In the genomic region with DNA sequence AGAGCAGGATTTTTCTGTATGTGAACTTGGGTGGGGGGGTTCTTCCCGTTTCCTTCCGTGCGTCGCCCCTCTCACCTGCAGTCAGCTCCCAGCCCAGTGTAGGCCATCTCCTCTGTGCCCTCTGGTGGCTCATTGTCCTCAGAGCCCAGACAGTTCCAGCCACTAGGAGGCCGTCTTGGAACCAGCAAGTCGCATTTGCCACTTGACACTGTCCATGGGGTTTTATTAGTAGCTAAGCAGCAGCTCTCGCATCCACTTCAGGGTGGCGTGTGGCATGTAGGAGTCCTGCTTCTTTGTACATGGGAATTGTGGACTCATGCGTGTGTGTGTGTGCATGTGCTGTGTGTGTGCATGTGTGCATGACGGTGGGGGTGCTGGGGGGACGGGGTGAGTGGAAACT, we compare ENCODE assay signal across 8 cellular contexts.
A peak's percentile ranks its signal among the peaks of the same experiment; 100 is the strongest.
DNase-seq lines count a peak whose midpoint lies in the region; ATAC-seq and TF ChIP-seq lines count a peak whose summit lies in the region.

No MANE protein-coding gene starts in this region.

- H3K27me3 ChIP-seq in foreskin keratinocyte = no peaks in the 10 kb centered on the region
- no peaks in the 10 kb centered on the region for H3K27me3 ChIP-seq in prostate gland (replicated peaks; ENCODE audit: insufficient read depth)

- H3K27ac Mint-ChIP-seq in T-helper 17 cell = no peak overlapping the region
- H3K27ac Mint-ChIP-seq in activated T-helper 17 cell treated with anti-CD3 and anti-CD28 coated beads, Interleukin-2, amount 50 U/mL, for 72 hours = no peak overlapping the region

- intact Hi-C loops in prostate gland (cut with DNase I) = no loop called here

- no peaks in the 10 kb centered on the region for H3K4me1 ChIP-seq in foreskin keratinocyte
- H3K4me1 ChIP-seq in prostate gland (replicated peaks) = peaks cover 3% of the 10 kb centered on the region

- DNase-seq in CMK (ENCODE audit: low read depth) = peak; percentile 31
- DNase-seq in HFF-Myc (ENCODE audit: extremely low read depth, low read depth) = no peak
- no peak for DNase-seq in T-helper 17 cell
- no peak for DNase-seq in foreskin keratinocyte
- DNase-seq in prostate gland (ENCODE audit: low spot score) = no peak

- TF ChIP-seq CTCF in HFF-Myc (IDR thresholded peaks at IDR 0.05; ENCODE audit: low read depth, low read length, missing control alignments) (peak; percentile 56), foreskin keratinocyte (conservative IDR thresholded peaks at IDR 0.05) (peak; percentile 57), prostate gland (IDR thresholded peaks at IDR 0.05) (peak in 3 of 4 experiments; percentile 27 to 51 (median 33))

- no peak for TF ChIP-seq POLR2A in prostate gland (IDR thresholded peaks at IDR 0.05)

- H3K9me3 ChIP-seq in T-helper 17 cell (ENCODE audit: control insufficient read depth, low read length, poor library complexity, severe bottlenecking) (no peaks in the 10 kb centered on the region), prostate gland (no peaks in the 10 kb centered on the region)

- no peaks in the 10 kb centered on the region for H3K27me3 Mint-ChIP-seq in T-helper 17 cell
- H3K27me3 Mint-ChIP-seq in activated T-helper 17 cell treated with anti-CD3 and anti-CD28 coated beads, Interleukin-2, amount 50 U/mL, for 72 hours = no peaks in the 10 kb centered on the region

- peak; percentile 36 for ATAC-seq in T-helper 17 cell
- no peak for ATAC-seq in foreskin keratinocyte
- ATAC-seq in GM18870 (IDR thresholded peaks at IDR 0.05; ENCODE audit: unreplicated experiment) = no peak
- no peak for ATAC-seq in activated T-helper 17 cell treated with anti-CD3 and anti-CD28 coated beads, Interleukin-2, amount 50 U/mL, for 72 hours (replicated peaks)
- ATAC-seq in HG03175 (IDR thresholded peaks at IDR 0.05; ENCODE audit: unreplicated experiment) = no peak

- H3K4me3 Mint-ChIP-seq in T-helper 17 cell = no peak overlapping the region
- no peak overlapping the region for H3K4me3 Mint-ChIP-seq in activated T-helper 17 cell treated with anti-CD3 and anti-CD28 coated beads, Interleukin-2, amount 50 U/mL, for 72 hours

- H3K9me3 Mint-ChIP-seq in activated T-helper 17 cell treated with anti-CD3 and anti-CD28 coated beads, Interleukin-2, amount 50 U/mL, for 72 hours = no peaks in the 10 kb centered on the region

- peaks cover 16 to 25% of the 10 kb centered on the region in 2 donors for H3K36me3 ChIP-seq in prostate gland

- H3K4me1 Mint-ChIP-seq in T-helper 17 cell = peaks cover 3% of the 10 kb centered on the region
- H3K4me1 Mint-ChIP-seq in activated T-helper 17 cell treated with anti-CD3 and anti-CD28 coated beads, Interleukin-2, amount 50 U/mL, for 72 hours = no peaks in the 10 kb centered on the region

- H3K4me3 ChIP-seq in HFF-Myc (replicated peaks; ENCODE audit: low read depth, low read length) (no peak overlapping the region), prostate gland (no peak overlapping the region)

- 72% methylated on average over 11 of the region's 11 CpGs for WGBS in prostate gland

- H3K36me3 Mint-ChIP-seq in T-helper 17 cell (ENCODE audit: low read depth) = peaks cover 14% of the 10 kb centered on the region
- peaks cover 83% of the 10 kb centered on the region for H3K36me3 Mint-ChIP-seq in activated T-helper 17 cell treated with anti-CD3 and anti-CD28 coated beads, Interleukin-2, amount 50 U/mL, for 72 hours (ENCODE audit: low read depth)

- H3K27ac ChIP-seq in foreskin keratinocyte = no peak overlapping the region
- no peak overlapping the region for H3K27ac ChIP-seq in prostate gland
